ENCODE assay signal across 1 cellular context in the genomic region with DNA sequence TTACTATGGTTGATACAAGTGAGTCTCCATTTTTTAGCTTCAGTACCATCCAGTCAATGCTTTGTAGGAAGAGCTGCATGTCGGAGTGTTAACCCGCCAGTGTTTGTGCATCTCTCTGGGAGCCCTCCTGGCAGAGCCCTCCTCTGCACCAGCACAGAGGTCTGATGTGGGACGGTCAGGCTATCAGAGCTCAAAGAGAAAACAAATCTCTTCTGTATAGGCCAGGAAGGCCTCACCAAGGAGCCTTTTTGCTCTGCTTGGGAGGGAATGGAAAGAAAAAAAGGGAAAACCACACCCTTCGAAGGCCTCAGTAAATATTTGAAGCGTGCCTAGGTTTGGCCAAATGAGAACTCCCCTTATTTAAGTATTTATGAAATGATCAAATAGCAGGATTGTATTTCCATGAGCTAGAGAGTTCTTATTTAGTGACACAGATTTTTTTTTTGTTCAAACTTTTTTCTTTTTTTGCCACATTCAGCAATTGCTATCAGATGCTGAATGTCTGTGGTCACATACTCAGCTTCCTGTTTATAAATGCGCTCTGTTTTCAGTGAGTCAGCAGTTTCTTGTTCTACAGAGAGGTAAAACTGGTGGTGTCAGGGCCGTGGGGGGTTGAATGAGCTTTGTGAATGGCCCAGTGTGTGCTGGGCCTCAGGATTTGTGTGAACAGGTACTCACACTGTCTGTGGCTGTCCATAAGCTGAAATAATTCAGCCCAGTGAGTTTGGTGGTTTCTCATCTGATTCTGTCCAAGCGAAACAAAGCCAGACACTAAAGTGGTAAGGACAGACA.
TF ChIP-seq lines count a peak whose summit lies in the region.

No MANE protein-coding gene starts in this region.

TF ChIP-seq in K562, 482 proteins besides CTCF, POLR2A, EP300 and RAD21 (continued from another document and continues in another):
- TF ChIP-seq, protein P1, sequence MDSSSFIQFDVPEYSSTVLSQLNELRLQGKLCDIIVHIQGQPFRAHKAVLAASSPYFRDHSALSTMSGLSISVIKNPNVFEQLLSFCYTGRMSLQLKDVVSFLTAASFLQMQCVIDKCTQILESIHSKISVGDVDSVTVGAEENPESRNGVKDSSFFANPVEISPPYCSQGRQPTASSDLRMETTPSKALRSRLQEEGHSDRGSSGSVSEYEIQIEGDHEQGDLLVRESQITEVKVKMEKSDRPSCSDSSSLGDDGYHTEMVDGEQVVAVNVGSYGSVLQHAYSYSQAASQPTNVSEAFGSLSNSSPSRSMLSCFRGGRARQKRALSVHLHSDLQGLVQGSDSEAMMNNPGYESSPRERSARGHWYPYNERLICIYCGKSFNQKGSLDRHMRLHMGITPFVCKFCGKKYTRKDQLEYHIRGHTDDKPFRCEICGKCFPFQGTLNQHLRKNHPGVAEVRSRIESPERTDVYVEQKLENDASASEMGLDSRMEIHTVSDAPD (CRISPR knock-in tag; IDR thresholded peaks at IDR 0.05), result no peak
- TF ChIP-seq, protein P2, sequence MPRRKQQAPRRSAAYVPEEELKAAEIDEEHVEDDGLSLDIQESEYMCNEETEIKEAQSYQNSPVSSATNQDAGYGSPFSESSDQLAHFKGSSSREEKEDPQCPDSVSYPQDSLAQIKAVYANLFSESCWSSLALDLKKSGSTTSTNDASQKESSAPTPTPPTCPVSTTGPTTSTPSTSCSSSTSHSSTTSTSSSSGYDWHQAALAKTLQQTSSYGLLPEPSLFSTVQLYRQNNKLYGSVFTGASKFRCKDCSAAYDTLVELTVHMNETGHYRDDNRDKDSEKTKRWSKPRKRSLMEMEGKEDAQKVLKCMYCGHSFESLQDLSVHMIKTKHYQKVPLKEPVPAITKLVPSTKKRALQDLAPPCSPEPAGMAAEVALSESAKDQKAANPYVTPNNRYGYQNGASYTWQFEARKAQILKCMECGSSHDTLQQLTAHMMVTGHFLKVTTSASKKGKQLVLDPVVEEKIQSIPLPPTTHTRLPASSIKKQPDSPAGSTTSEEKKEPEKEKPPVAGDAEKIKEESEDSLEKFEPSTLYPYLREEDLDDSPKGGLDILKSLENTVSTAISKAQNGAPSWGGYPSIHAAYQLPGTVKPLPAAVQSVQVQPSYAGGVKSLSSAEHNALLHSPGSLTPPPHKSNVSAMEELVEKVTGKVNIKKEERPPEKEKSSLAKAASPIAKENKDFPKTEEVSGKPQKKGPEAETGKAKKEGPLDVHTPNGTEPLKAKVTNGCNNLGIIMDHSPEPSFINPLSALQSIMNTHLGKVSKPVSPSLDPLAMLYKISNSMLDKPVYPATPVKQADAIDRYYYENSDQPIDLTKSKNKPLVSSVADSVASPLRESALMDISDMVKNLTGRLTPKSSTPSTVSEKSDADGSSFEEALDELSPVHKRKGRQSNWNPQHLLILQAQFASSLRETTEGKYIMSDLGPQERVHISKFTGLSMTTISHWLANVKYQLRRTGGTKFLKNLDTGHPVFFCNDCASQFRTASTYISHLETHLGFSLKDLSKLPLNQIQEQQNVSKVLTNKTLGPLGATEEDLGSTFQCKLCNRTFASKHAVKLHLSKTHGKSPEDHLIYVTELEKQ (CRISPR knock-in tag; IDR thresholded peaks at IDR 0.05), result no peak
- TF ChIP-seq, protein P3, sequence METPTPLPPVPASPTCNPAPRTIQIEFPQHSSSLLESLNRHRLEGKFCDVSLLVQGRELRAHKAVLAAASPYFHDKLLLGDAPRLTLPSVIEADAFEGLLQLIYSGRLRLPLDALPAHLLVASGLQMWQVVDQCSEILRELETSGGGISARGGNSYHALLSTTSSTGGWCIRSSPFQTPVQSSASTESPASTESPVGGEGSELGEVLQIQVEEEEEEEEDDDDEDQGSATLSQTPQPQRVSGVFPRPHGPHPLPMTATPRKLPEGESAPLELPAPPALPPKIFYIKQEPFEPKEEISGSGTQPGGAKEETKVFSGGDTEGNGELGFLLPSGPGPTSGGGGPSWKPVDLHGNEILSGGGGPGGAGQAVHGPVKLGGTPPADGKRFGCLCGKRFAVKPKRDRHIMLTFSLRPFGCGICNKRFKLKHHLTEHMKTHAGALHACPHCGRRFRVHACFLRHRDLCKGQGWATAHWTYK (CRISPR knock-in tag; IDR thresholded peaks at IDR 0.05), result peak; percentile 74
- TF ChIP-seq ZNF41 (CRISPR knock-in tag; conservative IDR thresholded peaks at IDR 0.05) (no peak), ILF3 (IDR thresholded peaks at IDR 0.05; ENCODE audit: borderline replicate concordance) (no peak), CBFB (CRISPR knock-in tag; IDR thresholded peaks at IDR 0.05) (no peak), HDAC1 (IDR thresholded peaks at IDR 0.05) (peak in 1 of 2 experiments; percentile 77; a peak in 3 of 4 replicates), RBM39 (optimal IDR thresholded peaks at IDR 0.05; ENCODE audit: low read depth, low read length) (no peak), SMARCC2 (IDR thresholded peaks at IDR 0.05; ENCODE audit: low read depth) (peak; percentile 92), NR2F6 (CRISPR knock-in tag; IDR thresholded peaks at IDR 0.05) (no peak), KLF10 (CRISPR knock-in tag; IDR thresholded peaks at IDR 0.05) (no peak), JUND (IDR thresholded peaks at IDR 0.05; ENCODE audit: borderline replicate concordance, low read depth, low read length) (peak; percentile 75), JUND (tag; IDR thresholded peaks at IDR 0.05; ENCODE audit: borderline replicate concordance, low read depth, low read length) (peak; percentile 76; the same call in 2 of the 3 replicates), TEAD1 (CRISPR knock-in tag; IDR thresholded peaks at IDR 0.05) (peak in 1 of 2 experiments; percentile 91; a peak in 2 of 4 replicates), ZNF347 (CRISPR knock-in tag; IDR thresholded peaks at IDR 0.05; ENCODE audit: low read depth) (no peak), NFIC (IDR thresholded peaks at IDR 0.05) (peak; percentile 51), RBM22 (IDR thresholded peaks at IDR 0.05; ENCODE audit: low read depth, low read length, poor library complexity, severe bottlenecking) (no peak)
- TF ChIP-seq, protein P4, sequence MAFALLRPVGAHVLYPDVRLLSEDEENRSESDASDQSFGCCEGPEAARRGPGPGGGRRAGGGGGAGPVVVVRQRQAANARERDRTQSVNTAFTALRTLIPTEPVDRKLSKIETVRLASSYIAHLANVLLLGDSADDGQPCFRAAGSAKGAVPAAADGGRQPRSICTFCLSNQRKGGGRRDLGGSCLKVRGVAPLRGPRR (CRISPR knock-in tag; IDR thresholded peaks at IDR 0.05), result no peak
- TF ChIP-seq, protein P5, sequence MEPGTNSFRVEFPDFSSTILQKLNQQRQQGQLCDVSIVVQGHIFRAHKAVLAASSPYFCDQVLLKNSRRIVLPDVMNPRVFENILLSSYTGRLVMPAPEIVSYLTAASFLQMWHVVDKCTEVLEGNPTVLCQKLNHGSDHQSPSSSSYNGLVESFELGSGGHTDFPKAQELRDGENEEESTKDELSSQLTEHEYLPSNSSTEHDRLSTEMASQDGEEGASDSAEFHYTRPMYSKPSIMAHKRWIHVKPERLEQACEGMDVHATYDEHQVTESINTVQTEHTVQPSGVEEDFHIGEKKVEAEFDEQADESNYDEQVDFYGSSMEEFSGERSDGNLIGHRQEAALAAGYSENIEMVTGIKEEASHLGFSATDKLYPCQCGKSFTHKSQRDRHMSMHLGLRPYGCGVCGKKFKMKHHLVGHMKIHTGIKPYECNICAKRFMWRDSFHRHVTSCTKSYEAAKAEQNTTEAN (CRISPR knock-in tag; IDR thresholded peaks at IDR 0.05), result no peak
- TF ChIP-seq, protein P6, sequence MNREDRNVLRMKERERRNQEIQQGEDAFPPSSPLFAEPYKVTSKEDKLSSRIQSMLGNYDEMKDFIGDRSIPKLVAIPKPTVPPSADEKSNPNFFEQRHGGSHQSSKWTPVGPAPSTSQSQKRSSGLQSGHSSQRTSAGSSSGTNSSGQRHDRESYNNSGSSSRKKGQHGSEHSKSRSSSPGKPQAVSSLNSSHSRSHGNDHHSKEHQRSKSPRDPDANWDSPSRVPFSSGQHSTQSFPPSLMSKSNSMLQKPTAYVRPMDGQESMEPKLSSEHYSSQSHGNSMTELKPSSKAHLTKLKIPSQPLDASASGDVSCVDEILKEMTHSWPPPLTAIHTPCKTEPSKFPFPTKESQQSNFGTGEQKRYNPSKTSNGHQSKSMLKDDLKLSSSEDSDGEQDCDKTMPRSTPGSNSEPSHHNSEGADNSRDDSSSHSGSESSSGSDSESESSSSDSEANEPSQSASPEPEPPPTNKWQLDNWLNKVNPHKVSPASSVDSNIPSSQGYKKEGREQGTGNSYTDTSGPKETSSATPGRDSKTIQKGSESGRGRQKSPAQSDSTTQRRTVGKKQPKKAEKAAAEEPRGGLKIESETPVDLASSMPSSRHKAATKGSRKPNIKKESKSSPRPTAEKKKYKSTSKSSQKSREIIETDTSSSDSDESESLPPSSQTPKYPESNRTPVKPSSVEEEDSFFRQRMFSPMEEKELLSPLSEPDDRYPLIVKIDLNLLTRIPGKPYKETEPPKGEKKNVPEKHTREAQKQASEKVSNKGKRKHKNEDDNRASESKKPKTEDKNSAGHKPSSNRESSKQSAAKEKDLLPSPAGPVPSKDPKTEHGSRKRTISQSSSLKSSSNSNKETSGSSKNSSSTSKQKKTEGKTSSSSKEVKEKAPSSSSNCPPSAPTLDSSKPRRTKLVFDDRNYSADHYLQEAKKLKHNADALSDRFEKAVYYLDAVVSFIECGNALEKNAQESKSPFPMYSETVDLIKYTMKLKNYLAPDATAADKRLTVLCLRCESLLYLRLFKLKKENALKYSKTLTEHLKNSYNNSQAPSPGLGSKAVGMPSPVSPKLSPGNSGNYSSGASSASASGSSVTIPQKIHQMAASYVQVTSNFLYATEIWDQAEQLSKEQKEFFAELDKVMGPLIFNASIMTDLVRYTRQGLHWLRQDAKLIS (CRISPR knock-in tag; IDR thresholded peaks at IDR 0.05), result no peak
- TF ChIP-seq, protein P7, sequence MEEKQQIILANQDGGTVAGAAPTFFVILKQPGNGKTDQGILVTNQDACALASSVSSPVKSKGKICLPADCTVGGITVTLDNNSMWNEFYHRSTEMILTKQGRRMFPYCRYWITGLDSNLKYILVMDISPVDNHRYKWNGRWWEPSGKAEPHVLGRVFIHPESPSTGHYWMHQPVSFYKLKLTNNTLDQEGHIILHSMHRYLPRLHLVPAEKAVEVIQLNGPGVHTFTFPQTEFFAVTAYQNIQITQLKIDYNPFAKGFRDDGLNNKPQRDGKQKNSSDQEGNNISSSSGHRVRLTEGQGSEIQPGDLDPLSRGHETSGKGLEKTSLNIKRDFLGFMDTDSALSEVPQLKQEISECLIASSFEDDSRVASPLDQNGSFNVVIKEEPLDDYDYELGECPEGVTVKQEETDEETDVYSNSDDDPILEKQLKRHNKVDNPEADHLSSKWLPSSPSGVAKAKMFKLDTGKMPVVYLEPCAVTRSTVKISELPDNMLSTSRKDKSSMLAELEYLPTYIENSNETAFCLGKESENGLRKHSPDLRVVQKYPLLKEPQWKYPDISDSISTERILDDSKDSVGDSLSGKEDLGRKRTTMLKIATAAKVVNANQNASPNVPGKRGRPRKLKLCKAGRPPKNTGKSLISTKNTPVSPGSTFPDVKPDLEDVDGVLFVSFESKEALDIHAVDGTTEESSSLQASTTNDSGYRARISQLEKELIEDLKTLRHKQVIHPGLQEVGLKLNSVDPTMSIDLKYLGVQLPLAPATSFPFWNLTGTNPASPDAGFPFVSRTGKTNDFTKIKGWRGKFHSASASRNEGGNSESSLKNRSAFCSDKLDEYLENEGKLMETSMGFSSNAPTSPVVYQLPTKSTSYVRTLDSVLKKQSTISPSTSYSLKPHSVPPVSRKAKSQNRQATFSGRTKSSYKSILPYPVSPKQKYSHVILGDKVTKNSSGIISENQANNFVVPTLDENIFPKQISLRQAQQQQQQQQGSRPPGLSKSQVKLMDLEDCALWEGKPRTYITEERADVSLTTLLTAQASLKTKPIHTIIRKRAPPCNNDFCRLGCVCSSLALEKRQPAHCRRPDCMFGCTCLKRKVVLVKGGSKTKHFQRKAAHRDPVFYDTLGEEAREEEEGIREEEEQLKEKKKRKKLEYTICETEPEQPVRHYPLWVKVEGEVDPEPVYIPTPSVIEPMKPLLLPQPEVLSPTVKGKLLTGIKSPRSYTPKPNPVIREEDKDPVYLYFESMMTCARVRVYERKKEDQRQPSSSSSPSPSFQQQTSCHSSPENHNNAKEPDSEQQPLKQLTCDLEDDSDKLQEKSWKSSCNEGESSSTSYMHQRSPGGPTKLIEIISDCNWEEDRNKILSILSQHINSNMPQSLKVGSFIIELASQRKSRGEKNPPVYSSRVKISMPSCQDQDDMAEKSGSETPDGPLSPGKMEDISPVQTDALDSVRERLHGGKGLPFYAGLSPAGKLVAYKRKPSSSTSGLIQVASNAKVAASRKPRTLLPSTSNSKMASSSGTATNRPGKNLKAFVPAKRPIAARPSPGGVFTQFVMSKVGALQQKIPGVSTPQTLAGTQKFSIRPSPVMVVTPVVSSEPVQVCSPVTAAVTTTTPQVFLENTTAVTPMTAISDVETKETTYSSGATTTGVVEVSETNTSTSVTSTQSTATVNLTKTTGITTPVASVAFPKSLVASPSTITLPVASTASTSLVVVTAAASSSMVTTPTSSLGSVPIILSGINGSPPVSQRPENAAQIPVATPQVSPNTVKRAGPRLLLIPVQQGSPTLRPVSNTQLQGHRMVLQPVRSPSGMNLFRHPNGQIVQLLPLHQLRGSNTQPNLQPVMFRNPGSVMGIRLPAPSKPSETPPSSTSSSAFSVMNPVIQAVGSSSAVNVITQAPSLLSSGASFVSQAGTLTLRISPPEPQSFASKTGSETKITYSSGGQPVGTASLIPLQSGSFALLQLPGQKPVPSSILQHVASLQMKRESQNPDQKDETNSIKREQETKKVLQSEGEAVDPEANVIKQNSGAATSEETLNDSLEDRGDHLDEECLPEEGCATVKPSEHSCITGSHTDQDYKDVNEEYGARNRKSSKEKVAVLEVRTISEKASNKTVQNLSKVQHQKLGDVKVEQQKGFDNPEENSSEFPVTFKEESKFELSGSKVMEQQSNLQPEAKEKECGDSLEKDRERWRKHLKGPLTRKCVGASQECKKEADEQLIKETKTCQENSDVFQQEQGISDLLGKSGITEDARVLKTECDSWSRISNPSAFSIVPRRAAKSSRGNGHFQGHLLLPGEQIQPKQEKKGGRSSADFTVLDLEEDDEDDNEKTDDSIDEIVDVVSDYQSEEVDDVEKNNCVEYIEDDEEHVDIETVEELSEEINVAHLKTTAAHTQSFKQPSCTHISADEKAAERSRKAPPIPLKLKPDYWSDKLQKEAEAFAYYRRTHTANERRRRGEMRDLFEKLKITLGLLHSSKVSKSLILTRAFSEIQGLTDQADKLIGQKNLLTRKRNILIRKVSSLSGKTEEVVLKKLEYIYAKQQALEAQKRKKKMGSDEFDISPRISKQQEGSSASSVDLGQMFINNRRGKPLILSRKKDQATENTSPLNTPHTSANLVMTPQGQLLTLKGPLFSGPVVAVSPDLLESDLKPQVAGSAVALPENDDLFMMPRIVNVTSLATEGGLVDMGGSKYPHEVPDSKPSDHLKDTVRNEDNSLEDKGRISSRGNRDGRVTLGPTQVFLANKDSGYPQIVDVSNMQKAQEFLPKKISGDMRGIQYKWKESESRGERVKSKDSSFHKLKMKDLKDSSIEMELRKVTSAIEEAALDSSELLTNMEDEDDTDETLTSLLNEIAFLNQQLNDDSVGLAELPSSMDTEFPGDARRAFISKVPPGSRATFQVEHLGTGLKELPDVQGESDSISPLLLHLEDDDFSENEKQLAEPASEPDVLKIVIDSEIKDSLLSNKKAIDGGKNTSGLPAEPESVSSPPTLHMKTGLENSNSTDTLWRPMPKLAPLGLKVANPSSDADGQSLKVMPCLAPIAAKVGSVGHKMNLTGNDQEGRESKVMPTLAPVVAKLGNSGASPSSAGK (IDR thresholded peaks at IDR 0.05), result peak; percentile 74
